11 cellular contexts compared by ENCODE assay signal in genomic region chr13:91349992-91350911, GRCh38. TPM values are rescaled to one million over a fixed set of nuclear protein-coding genes. Genes with fewer than 3 reads are reported as not detected.
DNase-seq lines count a peak whose midpoint lies in the region; ATAC-seq and TF ChIP-seq lines count a peak whose summit lies in the region.
"Had no signal": no experiment of that assay in that cellular context is flagged by ENCODE, and none has a peak within 500 bp of the region (broad histone marks: within the 10 kb centered on the region; RNA-seq: fewer than 3 reads in every experiment).

No MANE protein-coding gene starts in this region.

- H3K27me3 Mint-ChIP-seq in activated T-helper 17 cell treated with anti-CD3 and anti-CD28 coated beads, Interleukin-2, amount 50 U/mL, for 72 hours, result no peaks in the 10 kb centered on the region
- H3K27me3 Mint-ChIP-seq: memory B cell had no signal

- H3K9me3 ChIP-seq in BE2C, result no peaks in the 10 kb centered on the region; the same call in 1 of the 2 replicates
- no peaks in the 10 kb centered on the region for H3K9me3 ChIP-seq in left lung
- H3K9me3 ChIP-seq: ascending aorta had no signal

- H3K4me1 ChIP-seq in BE2C (peaks cover 6% of the 10 kb centered on the region), left lung (peaks cover 16 to 53% of the 10 kb centered on the region in 2 donors)

- peak overlapping the region in 1 of 2 donors; percentile 31 for H3K27ac ChIP-seq in left lung
- H3K27ac ChIP-seq in coronary artery, result no peak overlapping the region

- POLR2A ChIA-PET in HEK293T (lab: Yijun Ruan, JAX), result no interaction called here

- H3K9me3 Mint-ChIP-seq in activated T-helper 17 cell treated with anti-CD3 and anti-CD28 coated beads, Interleukin-2, amount 50 U/mL, for 72 hours, result no peaks in the 10 kb centered on the region
- H3K9me3 Mint-ChIP-seq: memory B cell had no signal

- H3K4me3 Mint-ChIP-seq in activated T-helper 17 cell treated with anti-CD3 and anti-CD28 coated beads, Interleukin-2, amount 50 U/mL, for 72 hours, result peak overlapping the region; percentile 95

- intact Hi-C loops in left lung (cut with DNase I), result no loop called here

- H3K27me3 ChIP-seq in BE2C, result peaks cover 24% of the 10 kb centered on the region
- H3K27me3 ChIP-seq in left lung, result peaks cover 0 to 8% of the 10 kb centered on the region in 2 donors
- H3K27me3 ChIP-seq: ascending aorta had no signal

- no peak for DNase-seq in BE2C
- no peak for DNase-seq in HEK293T (ENCODE audit: extremely low spot score)
- DNase-seq in left lung, result no peak
- no peak for DNase-seq in NCI-H2227 (lab: John Stamatoyannopoulos, UW; ENCODE audit: unreplicated experiment)
- no peak for DNase-seq in COR-L47 (lab: John Stamatoyannopoulos, UW)
- no peak for DNase-seq in coronary artery (ENCODE audit: low spot score)

- peaks cover 73% of the 10 kb centered on the region for H3K36me3 Mint-ChIP-seq in activated T-helper 17 cell treated with anti-CD3 and anti-CD28 coated beads, Interleukin-2, amount 50 U/mL, for 72 hours (ENCODE audit: low read depth)

- no peak for ATAC-seq in activated T-helper 17 cell treated with anti-CD3 and anti-CD28 coated beads, Interleukin-2, amount 50 U/mL, for 72 hours (replicated peaks)
- ATAC-seq in left lung (no peak), GM21381 (IDR thresholded peaks at IDR 0.05; ENCODE audit: unreplicated experiment) (no peak)

- H3K27ac Mint-ChIP-seq in activated T-helper 17 cell treated with anti-CD3 and anti-CD28 coated beads, Interleukin-2, amount 50 U/mL, for 72 hours, result peak overlapping the region; percentile 92

- CTCF ChIA-PET in HEK293T (lab: Yijun Ruan, JAX), result no interaction called here

- peaks cover 22% of the 10 kb centered on the region for H3K4me1 Mint-ChIP-seq in activated T-helper 17 cell treated with anti-CD3 and anti-CD28 coated beads, Interleukin-2, amount 50 U/mL, for 72 hours

- TF ChIP-seq CTCF in BE2C (IDR thresholded peaks at IDR 0.05; ENCODE audit: low read depth, low read length) (no peak), left lung (IDR thresholded peaks at IDR 0.05) (no peak), coronary artery (IDR thresholded peaks at IDR 0.05) (no peak)

- H3K4me3 ChIP-seq in BE2C (ENCODE audit: low read depth, low read length) (peak overlapping the region; percentile 85), left lung (peak overlapping the region; percentile 41 to 86), coronary artery (no peak overlapping the region)

- peaks cover 71% of the 10 kb centered on the region for H3K36me3 ChIP-seq in BE2C
- peaks cover 6 to 46% of the 10 kb centered on the region in 2 donors for H3K36me3 ChIP-seq in left lung

TF ChIP-seq in HEK293T, 16 proteins besides CTCF, POLR2A, EP300 and RAD21:
- no peak for TF ChIP-seq L3MBTL2 (conservative IDR thresholded peaks at IDR 0.05)
- peak; percentile 25; the same call in 1 of the 2 replicates for TF ChIP-seq ELF4 (IDR thresholded peaks at IDR 0.05)
- TF ChIP-seq NFRKB (IDR thresholded peaks at IDR 0.05), result peak; percentile 47; the same call in 1 of the 2 replicates
- no peak for TF ChIP-seq ARNT (IDR thresholded peaks at IDR 0.05)
- TF ChIP-seq PKNOX1 (IDR thresholded peaks at IDR 0.05), result peak; percentile 62

RNA-seq across cellular contexts. Expression of gene MIR17HG, which starts 2.8 kb away (rescaled TPM):
- polyA plus RNA-seq in BE2C (2012; ENCODE audit: insufficient read depth, insufficient read length, low read depth), result 1.9 TPM
- 10 to 100 TPM; 19.1 to 22.0 TPM for total RNA-seq in activated T-helper 17 cell treated with anti-CD3 and anti-CD28 coated beads, Interleukin-2, amount 50 U/mL, for 72 hours
- total RNA-seq in left lung, result 1 to 10 TPM; 2.4 to 7.6 TPM
- total RNA-seq: ascending aorta had no signal

RNA-seq across cellular contexts. Expression of gene GPC5, which starts 48.2 kb away (rescaled TPM):
- 3.8 TPM for polyA plus RNA-seq in BE2C (2012; ENCODE audit: insufficient read depth, insufficient read length, low read depth)
- under 1 TPM; 0.09 to 0.29 TPM for total RNA-seq in activated T-helper 17 cell treated with anti-CD3 and anti-CD28 coated beads, Interleukin-2, amount 50 U/mL, for 72 hours
- total RNA-seq in left lung, result 10 to 100 TPM in 1 of 2 donors, 1 to 10 TPM in 1; 9.2 to 19.5 TPM
- total RNA-seq: ascending aorta, RPMI7951 had no signal

Comparison
In these comparisons a context has a peak if more than half of its experiments do, and no peak if none do; other contexts are left out.
1. RNA of gene GPC5, which starts 48.2 kb away (total RNA-seq): 9.2 to 19.5 TPM in left lung; 0.09 to 0.29 TPM in activated T-helper 17 cell treated with anti-CD3 and anti-CD28 coated beads, Interleukin-2, amount 50 U/mL, for 72 hours; every median in the first group is over 4 times any median in the second.